In genomic region chr1:204065174-204065985, GRCh38 we compare ENCODE assay signal across 9 cellular contexts. TPM values are rescaled to one million over a fixed set of nuclear protein-coding genes. Genes with fewer than 3 reads are reported as not detected.
A peak's percentile ranks its signal among the peaks of the same experiment; 100 is the strongest.
DNase-seq lines count a peak whose midpoint lies in the region; ATAC-seq and TF ChIP-seq lines count a peak whose summit lies in the region.
"Had no signal": no experiment of that assay in that cellular context is flagged by ENCODE, and none has a peak within 500 bp of the region (broad histone marks: within the 10 kb centered on the region; RNA-seq: fewer than 3 reads in every experiment).

No MANE protein-coding gene starts in this region.

- ATAC-seq in HG02759 (IDR thresholded peaks at IDR 0.05; ENCODE audit: unreplicated experiment) = no peak
- ATAC-seq in activated CD8-positive, alpha-beta T cell treated with anti-CD3 and anti-CD28 coated beads for 36 hours = no peak

- peaks cover 5% of the 10 kb centered on the region for H3K9me3 Mint-ChIP-seq in activated CD8-positive, alpha-beta T cell treated with anti-CD3 and anti-CD28 coated beads for 36 hours

- H3K4me3 ChIP-seq in neuronal stem cell (ENCODE audit: low read length in 2 of 2) = peak overlapping the region in 1 of 2 donors; percentile 11

- H2AK5ac ChIP-seq in neuronal stem cell (ENCODE audit: low read depth, low read length) = peak overlapping the region; percentile 53

- H2BK15ac ChIP-seq in neuronal stem cell (ENCODE audit: low read length) = no peak overlapping the region

- intact Hi-C loops in activated CD8-positive, alpha-beta T cell treated with anti-CD3 and anti-CD28 coated beads for 36 hours (cut with micrococcal nuclease) = no loop called here

- H2BK120ac ChIP-seq in neuronal stem cell (ENCODE audit: low read depth, low read length) = no peak overlapping the region

- POLR2A ChIA-PET in activated CD8-positive, alpha-beta T cell treated with anti-CD3 and anti-CD28 coated beads for 36 hours (lab: Charles Lee) = no interaction called here

- H3K36me3 ChIP-seq in neuronal stem cell (replicated peaks in 1 of 2; ENCODE audit: control insufficient read depth in 2 of 2, insufficient read depth in 2 of 2, low read length in 2 of 2) = no peaks in the 10 kb centered on the region

- CTCF ChIA-PET in activated CD8-positive, alpha-beta T cell treated with anti-CD3 and anti-CD28 coated beads for 36 hours (lab: Charles Lee) = interaction anchor here (1.1 kb wide), 1 partner anchor 63 kb away, joined by 3 read pairs; no protein-coding TSS in a partner anchor

- H3K79me1 ChIP-seq in neuronal stem cell (ENCODE audit: low read depth, low read length) = no peaks in the 10 kb centered on the region

- H2BK5ac ChIP-seq in neuronal stem cell (ENCODE audit: low read length) = peak overlapping the region; percentile 21

- TF ChIP-seq CTCF in activated CD8-positive, alpha-beta T cell treated with anti-CD3 and anti-CD28 coated beads for 36 hours (IDR thresholded peaks at IDR 0.05) = no peak

- no peak overlapping the region for H4K91ac ChIP-seq in neuronal stem cell (ENCODE audit: low read depth, low read length, poor library complexity)

- H3K4me1 ChIP-seq in neuronal stem cell (ENCODE audit: control insufficient read depth in 2 of 2, insufficient read depth in 1 of 2, low read depth in 1 of 2, low read length in 2 of 2) = peaks cover 13% of the 10 kb centered on the region in 2 donors

- H3K9me3 ChIP-seq in neuronal stem cell (replicated peaks in 1 of 2; ENCODE audit: control insufficient read depth in 2 of 2, insufficient read depth in 1 of 2, low read depth in 1 of 2, low read length in 2 of 2) = no peaks in the 10 kb centered on the region

- H3K27ac Mint-ChIP-seq in activated CD8-positive, alpha-beta T cell treated with anti-CD3 and anti-CD28 coated beads for 36 hours = no peak overlapping the region

- peak overlapping the region; percentile 86 for H3K18ac ChIP-seq in neuronal stem cell (ENCODE audit: low read length)

- H3K4me2 ChIP-seq in neuronal stem cell (ENCODE audit: insufficient read depth, low read length, poor library complexity, severe bottlenecking) = no peak overlapping the region

- no peaks in the 10 kb centered on the region for H3K27me3 ChIP-seq in neuronal stem cell (ENCODE audit: control insufficient read depth in 3 of 3, insufficient read depth in 3 of 3, low read depth in 1 of 3, low read length in 3 of 3)

- H3K4me1 Mint-ChIP-seq in activated CD8-positive, alpha-beta T cell treated with anti-CD3 and anti-CD28 coated beads for 36 hours (ENCODE audit: low read depth) = peaks cover 12% of the 10 kb centered on the region

- no CpG with 5 or more reads among the region's 8 CpGs for WGBS in neuronal stem cell (ENCODE audit: extremely low coverage in 2 of 2, insufficient read length in 2 of 2, insufficient replicate concordance in 1 of 2), 2 donors

- H2BK12ac ChIP-seq in neuronal stem cell (ENCODE audit: low read length) = peak overlapping the region; percentile 5

- H3K4me3 Mint-ChIP-seq in activated CD8-positive, alpha-beta T cell treated with anti-CD3 and anti-CD28 coated beads for 36 hours = no peak overlapping the region

- H3K23ac ChIP-seq in neuronal stem cell (ENCODE audit: low read depth, low read length, poor library complexity) = no peak overlapping the region

- H3K27ac ChIP-seq in neuronal stem cell (replicated peaks; ENCODE audit: low read length) = peak overlapping the region; percentile 61

- no peaks in the 10 kb centered on the region for H3K36me3 Mint-ChIP-seq in activated CD8-positive, alpha-beta T cell treated with anti-CD3 and anti-CD28 coated beads for 36 hours (ENCODE audit: low read depth)

- no peak overlapping the region for H4K8ac ChIP-seq in neuronal stem cell (ENCODE audit: low read depth, low read length)

- no peak overlapping the region for H3K9ac ChIP-seq in neuronal stem cell (ENCODE audit: low read depth, low read length, poor library complexity)

- DNase-seq in DMS79 (lab: John Stamatoyannopoulos, UW) (peak; percentile 17), NCI-H748 (lab: John Stamatoyannopoulos, UW; ENCODE audit: unreplicated experiment) (peak; percentile 62), fibroblast of peridontal ligament (ENCODE audit: extremely low read depth) (peak; percentile 44), neuronal stem cell (ENCODE audit: low spot score) (peak; percentile 76), GDM1 (lab: John Stamatoyannopoulos, UW) (no peak), NCI-H524 treated with DMSO at 0.1 percent for 48 hours (lab: John Stamatoyannopoulos, UW) (no peak)
- DNase-seq in activated CD8-positive, alpha-beta T cell treated with anti-CD3 and anti-CD28 coated beads for 36 hours = no peak
- DNase-seq: activated CD4-positive, alpha-beta T cell treated with anti-CD3 and anti-CD28 coated beads, Interleukin-2, amount 50 U/mL, for 4 hours had no signal

- peak overlapping the region; percentile 94 for H2AFZ ChIP-seq in neuronal stem cell (ENCODE audit: low read length)

- no peak overlapping the region for H3K4ac ChIP-seq in neuronal stem cell (ENCODE audit: low read length)

- no peak overlapping the region for H3K14ac ChIP-seq in neuronal stem cell (ENCODE audit: low read length)

- H3K27me3 Mint-ChIP-seq in activated CD8-positive, alpha-beta T cell treated with anti-CD3 and anti-CD28 coated beads for 36 hours = peaks cover 7% of the 10 kb centered on the region

RNA-seq across cellular contexts. Expression of gene SOX13, which starts 7.5 kb away (rescaled TPM):
- polyA plus RNA-seq in neuronal stem cell (2013, experiment 1 of 2) = 16.2 TPM
- polyA plus RNA-seq in neuronal stem cell (2013, experiment 2 of 2) = 16.8 TPM
- 1 to 10 TPM; 1.6 to 1.7 TPM for total RNA-seq in activated CD8-positive, alpha-beta T cell treated with anti-CD3 and anti-CD28 coated beads for 36 hours

Comparison
In these comparisons a context has a peak if more than half of its experiments do, and no peak if none do; other contexts are left out.
1. DNase-seq: peak in DMS79 (single experiment), NCI-H748 (single experiment), fibroblast of peridontal ligament (single experiment) and neuronal stem cell (single experiment); none in GDM1 (single experiment), NCI-H524 treated with DMSO at 0.1 percent for 48 hours (single experiment) and activated CD8-positive, alpha-beta T cell treated with anti-CD3 and anti-CD28 coated beads for 36 hours (single experiment).